ENCODE assay signal across 11 cellular contexts in the genomic region with DNA sequence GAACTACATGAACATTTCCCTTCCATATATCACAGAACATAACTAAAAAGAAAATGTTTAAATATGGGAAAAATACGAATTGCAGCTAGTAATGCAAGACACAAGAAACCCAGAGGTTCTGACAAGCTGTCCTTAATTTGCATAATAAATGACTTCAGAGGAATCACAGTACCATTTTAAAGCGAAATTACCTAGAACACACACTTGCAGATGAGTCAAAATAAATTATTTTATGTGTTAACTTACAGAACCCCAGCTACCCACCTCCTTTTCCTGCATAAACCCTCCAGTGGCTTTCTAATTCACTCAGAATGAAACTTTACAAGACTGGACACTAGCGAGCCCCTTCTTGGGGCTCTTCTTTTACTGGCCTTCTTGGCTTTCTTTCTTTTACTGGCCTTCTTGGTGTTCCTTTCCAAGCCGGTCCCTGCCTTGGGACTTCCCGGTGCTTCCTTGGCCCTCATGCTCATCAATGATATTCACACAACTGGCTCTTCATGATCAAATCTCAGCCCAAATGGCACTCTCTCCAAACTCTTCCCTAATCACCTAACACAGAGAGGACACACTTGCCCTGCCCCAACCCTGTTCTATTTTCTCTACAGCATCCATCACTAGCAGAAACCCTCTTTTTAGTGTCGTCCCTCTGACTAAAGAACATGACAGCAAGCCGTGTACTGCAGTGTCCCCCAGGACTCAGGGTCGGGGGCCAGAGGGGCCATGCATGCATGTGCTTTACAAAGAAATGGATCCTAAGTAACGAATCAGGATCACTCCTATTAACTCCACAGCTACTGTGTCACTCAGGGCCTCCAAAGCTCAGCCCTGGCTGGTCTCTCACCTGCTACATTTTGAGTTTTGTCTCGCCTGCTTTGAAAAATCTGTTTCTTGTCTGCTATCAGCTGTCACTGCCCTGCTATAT. TPM values are rescaled to one million over a fixed set of nuclear protein-coding genes. Genes with fewer than 3 reads are reported as not detected.
DNase-seq lines count a peak whose midpoint lies in the region; ATAC-seq and TF ChIP-seq lines count a peak whose summit lies in the region.
"Had no signal": no experiment of that assay in that cellular context is flagged by ENCODE, and none has a peak within 500 bp of the region (broad histone marks: within the 10 kb centered on the region; RNA-seq: fewer than 3 reads in every experiment).

No MANE protein-coding gene starts in this region.

- H3K4me3 Mint-ChIP-seq in activated naive CD4-positive, alpha-beta T cell treated with anti-CD3 and anti-CD28 coated beads, Interleukin-2, amount 50 U/mL, for 24 hours: peak overlapping the region; percentile 77
- H3K4me3 Mint-ChIP-seq in activated naive CD4-positive, alpha-beta T cell treated with anti-CD3 and anti-CD28 coated beads, Interleukin-2, amount 10 ng/mL, durations not matched to agents 7 days and 5 days: no peak overlapping the region
- H3K4me3 Mint-ChIP-seq in activated T-helper 1 cell treated with anti-CD3 and anti-CD28 coated beads, Interleukin-12 subunit alpha, Interleukin-12 subunit beta, Interleukin-2, Interleukin-4 antibody, amounts not matched to agents 30 ng/mL and 10 ng/mL and 1 ng/mL, durations not matched to agents 14 hours and 24 hours and 36 hours: peak overlapping the region; percentile 60

- intact Hi-C loops in activated T-helper 1 cell treated with anti-CD3 and anti-CD28 coated beads, Interleukin-12 subunit alpha, Interleukin-12 subunit beta, Interleukin-2, Interleukin-4 antibody, amounts not matched to agents 30 ng/mL and 10 ng/mL and 1 ng/mL, durations not matched to agents 14 hours and 24 hours and 36 hours (cut with micrococcal nuclease): loop anchor here (1.0 to 5.0 kb wide), 3 partner anchors 42 to 645 kb away; a partner anchor contains a TSS

- H3K36me3 Mint-ChIP-seq in activated naive CD4-positive, alpha-beta T cell treated with anti-CD3 and anti-CD28 coated beads, Interleukin-2, amount 50 U/mL, for 24 hours: peaks cover 17% of the 10 kb centered on the region
- H3K36me3 Mint-ChIP-seq in activated naive CD4-positive, alpha-beta T cell treated with anti-CD3 and anti-CD28 coated beads, Interleukin-2, amount 10 ng/mL, durations not matched to agents 7 days and 5 days: peaks cover 48% of the 10 kb centered on the region
- peaks cover 60% of the 10 kb centered on the region for H3K36me3 Mint-ChIP-seq in activated T-helper 1 cell treated with anti-CD3 and anti-CD28 coated beads, Interleukin-12 subunit alpha, Interleukin-12 subunit beta, Interleukin-2, Interleukin-4 antibody, amounts not matched to agents 30 ng/mL and 10 ng/mL and 1 ng/mL, durations not matched to agents 14 hours and 24 hours and 36 hours (ENCODE audit: low read depth)

- ATAC-seq in left lobe of liver (no peak), thoracic aorta (ENCODE audit: insufficient number of reproducible peaks, low FRiP score, low read depth) (no peak), GM21576 (IDR thresholded peaks at IDR 0.05; ENCODE audit: unreplicated experiment) (no peak)

- H3K27me3 ChIP-seq in thoracic aorta (replicated peaks; ENCODE audit: insufficient read depth): no peaks in the 10 kb centered on the region
- H3K27me3 ChIP-seq: tibial artery had no signal

- no peak for DNase-seq in activated naive CD4-positive, alpha-beta T cell treated with anti-CD3 and anti-CD28 coated beads, Interleukin-2, amount 10 ng/mL, durations not matched to agents 7 days and 5 days
- no peak for DNase-seq in activated T-helper 1 cell treated with anti-CD3 and anti-CD28 coated beads, Interleukin-12 subunit alpha, Interleukin-12 subunit beta, Interleukin-2, Interleukin-4 antibody, amounts not matched to agents 30 ng/mL and 10 ng/mL and 1 ng/mL, durations not matched to agents 14 hours and 24 hours and 36 hours (ENCODE audit: low spot score)
- DNase-seq in left lobe of liver (ENCODE audit: low spot score): peak; percentile 23
- no peak for DNase-seq in thoracic aorta (ENCODE audit: low spot score)
- DNase-seq in superior temporal gyrus (ENCODE audit: extremely low spot score): no peak
- no peak for DNase-seq in NCI-H510A (lab: John Stamatoyannopoulos, UW)
- DNase-seq: NCI-H1694 treated with DMSO at 0.1 percent for 48 hours; stimulated activated CD4-positive, alpha-beta T cell treated with anti-CD3 and anti-CD28 coated beads, Interleukin-2, amount 100 ng/mL, for 48 hours; tibial artery had no signal

- H3K27me3 Mint-ChIP-seq in activated naive CD4-positive, alpha-beta T cell treated with anti-CD3 and anti-CD28 coated beads, Interleukin-2, amount 50 U/mL, for 24 hours: no peaks in the 10 kb centered on the region
- H3K27me3 Mint-ChIP-seq in activated naive CD4-positive, alpha-beta T cell treated with anti-CD3 and anti-CD28 coated beads, Interleukin-2, amount 10 ng/mL, durations not matched to agents 7 days and 5 days: no peaks in the 10 kb centered on the region
- no peaks in the 10 kb centered on the region for H3K27me3 Mint-ChIP-seq in activated T-helper 1 cell treated with anti-CD3 and anti-CD28 coated beads, Interleukin-12 subunit alpha, Interleukin-12 subunit beta, Interleukin-2, Interleukin-4 antibody, amounts not matched to agents 30 ng/mL and 10 ng/mL and 1 ng/mL, durations not matched to agents 14 hours and 24 hours and 36 hours (ENCODE audit: insufficient read depth)

- CTCF ChIA-PET in activated naive CD4-positive, alpha-beta T cell treated with anti-CD3 and anti-CD28 coated beads, Interleukin-2, amount 10 ng/mL, durations not matched to agents 7 days and 5 days (lab: Charles Lee): interaction anchor here (0.9 to 2.2 kb wide), 7 partner anchors 10 to 230 kb away, joined by 3 to 7 read pairs (median 4); no protein-coding TSS in a partner anchor

- no peaks in the 10 kb centered on the region for H3K9me3 Mint-ChIP-seq in activated naive CD4-positive, alpha-beta T cell treated with anti-CD3 and anti-CD28 coated beads, Interleukin-2, amount 50 U/mL, for 24 hours
- no peaks in the 10 kb centered on the region for H3K9me3 Mint-ChIP-seq in activated naive CD4-positive, alpha-beta T cell treated with anti-CD3 and anti-CD28 coated beads, Interleukin-2, amount 10 ng/mL, durations not matched to agents 7 days and 5 days
- no peaks in the 10 kb centered on the region for H3K9me3 Mint-ChIP-seq in activated T-helper 1 cell treated with anti-CD3 and anti-CD28 coated beads, Interleukin-12 subunit alpha, Interleukin-12 subunit beta, Interleukin-2, Interleukin-4 antibody, amounts not matched to agents 30 ng/mL and 10 ng/mL and 1 ng/mL, durations not matched to agents 14 hours and 24 hours and 36 hours

- no peak for TF ChIP-seq CTCF in thoracic aorta (IDR thresholded peaks at IDR 0.05)

- no peaks in the 10 kb centered on the region for H3K36me3 ChIP-seq in thoracic aorta
- H3K36me3 ChIP-seq: tibial artery had no signal

- peak overlapping the region; percentile 12 to 57 for H3K27ac ChIP-seq in thoracic aorta

- H3K4me3 ChIP-seq in thoracic aorta: peak overlapping the region; percentile 40

- H3K9me3 ChIP-seq in thoracic aorta: no peaks in the 10 kb centered on the region
- H3K9me3 ChIP-seq: tibial artery had no signal

- H3K4me1 ChIP-seq in thoracic aorta (ENCODE audit: control insufficient read depth in 1 of 2, low read depth in 2 of 2): peaks cover 62 to 85% of the 10 kb centered on the region in 2 donors

- H3K27ac Mint-ChIP-seq in activated naive CD4-positive, alpha-beta T cell treated with anti-CD3 and anti-CD28 coated beads, Interleukin-2, amount 50 U/mL, for 24 hours: peak overlapping the region; percentile 80
- H3K27ac Mint-ChIP-seq in activated naive CD4-positive, alpha-beta T cell treated with anti-CD3 and anti-CD28 coated beads, Interleukin-2, amount 10 ng/mL, durations not matched to agents 7 days and 5 days: no peak overlapping the region
- peak overlapping the region; percentile 42 for H3K27ac Mint-ChIP-seq in activated T-helper 1 cell treated with anti-CD3 and anti-CD28 coated beads, Interleukin-12 subunit alpha, Interleukin-12 subunit beta, Interleukin-2, Interleukin-4 antibody, amounts not matched to agents 30 ng/mL and 10 ng/mL and 1 ng/mL, durations not matched to agents 14 hours and 24 hours and 36 hours

- H3K4me1 Mint-ChIP-seq in activated naive CD4-positive, alpha-beta T cell treated with anti-CD3 and anti-CD28 coated beads, Interleukin-2, amount 50 U/mL, for 24 hours: peaks cover 78% of the 10 kb centered on the region
- H3K4me1 Mint-ChIP-seq in activated naive CD4-positive, alpha-beta T cell treated with anti-CD3 and anti-CD28 coated beads, Interleukin-2, amount 10 ng/mL, durations not matched to agents 7 days and 5 days: peaks cover 84% of the 10 kb centered on the region
- peaks cover 83% of the 10 kb centered on the region for H3K4me1 Mint-ChIP-seq in activated T-helper 1 cell treated with anti-CD3 and anti-CD28 coated beads, Interleukin-12 subunit alpha, Interleukin-12 subunit beta, Interleukin-2, Interleukin-4 antibody, amounts not matched to agents 30 ng/mL and 10 ng/mL and 1 ng/mL, durations not matched to agents 14 hours and 24 hours and 36 hours (ENCODE audit: low read depth)

RNA-seq across cellular contexts. Expression of a gene that starts 4.8 kb away (rescaled TPM):
- total RNA-seq in activated T-helper 1 cell treated with anti-CD3 and anti-CD28 coated beads, Interleukin-12 subunit alpha, Interleukin-12 subunit beta, Interleukin-2, Interleukin-4 antibody, amounts not matched to agents 30 ng/mL and 10 ng/mL and 1 ng/mL, durations not matched to agents 14 hours and 24 hours and 36 hours: 76.3 and 78.0 TPM in 2 replicates
- total RNA-seq in left lobe of liver: 6.3 TPM
- total RNA-seq in thoracic aorta: 100 to 1,000 TPM in 1 of 2 donors, 10 to 100 TPM in 1; 35.7 to 153 TPM

RNA-seq across cellular contexts. Expression of a gene that starts 30.2 kb away (rescaled TPM):
- total RNA-seq in activated T-helper 1 cell treated with anti-CD3 and anti-CD28 coated beads, Interleukin-12 subunit alpha, Interleukin-12 subunit beta, Interleukin-2, Interleukin-4 antibody, amounts not matched to agents 30 ng/mL and 10 ng/mL and 1 ng/mL, durations not matched to agents 14 hours and 24 hours and 36 hours: 47.4 and 53.0 TPM in 2 replicates
- total RNA-seq in left lobe of liver (33.9 TPM), thoracic aorta (10 to 100 TPM; 84.6 to 92.6 TPM)

RNA-seq across cellular contexts. Expression of a gene that starts 48.0 kb away (rescaled TPM):
- total RNA-seq in activated T-helper 1 cell treated with anti-CD3 and anti-CD28 coated beads, Interleukin-12 subunit alpha, Interleukin-12 subunit beta, Interleukin-2, Interleukin-4 antibody, amounts not matched to agents 30 ng/mL and 10 ng/mL and 1 ng/mL, durations not matched to agents 14 hours and 24 hours and 36 hours: 176 and 184 TPM in 2 replicates
- total RNA-seq in left lobe of liver (22.2 TPM), thoracic aorta (10 to 100 TPM; 31.0 to 60.0 TPM)
